1 cellular context compared by ENCODE assay signal in the genomic region with DNA sequence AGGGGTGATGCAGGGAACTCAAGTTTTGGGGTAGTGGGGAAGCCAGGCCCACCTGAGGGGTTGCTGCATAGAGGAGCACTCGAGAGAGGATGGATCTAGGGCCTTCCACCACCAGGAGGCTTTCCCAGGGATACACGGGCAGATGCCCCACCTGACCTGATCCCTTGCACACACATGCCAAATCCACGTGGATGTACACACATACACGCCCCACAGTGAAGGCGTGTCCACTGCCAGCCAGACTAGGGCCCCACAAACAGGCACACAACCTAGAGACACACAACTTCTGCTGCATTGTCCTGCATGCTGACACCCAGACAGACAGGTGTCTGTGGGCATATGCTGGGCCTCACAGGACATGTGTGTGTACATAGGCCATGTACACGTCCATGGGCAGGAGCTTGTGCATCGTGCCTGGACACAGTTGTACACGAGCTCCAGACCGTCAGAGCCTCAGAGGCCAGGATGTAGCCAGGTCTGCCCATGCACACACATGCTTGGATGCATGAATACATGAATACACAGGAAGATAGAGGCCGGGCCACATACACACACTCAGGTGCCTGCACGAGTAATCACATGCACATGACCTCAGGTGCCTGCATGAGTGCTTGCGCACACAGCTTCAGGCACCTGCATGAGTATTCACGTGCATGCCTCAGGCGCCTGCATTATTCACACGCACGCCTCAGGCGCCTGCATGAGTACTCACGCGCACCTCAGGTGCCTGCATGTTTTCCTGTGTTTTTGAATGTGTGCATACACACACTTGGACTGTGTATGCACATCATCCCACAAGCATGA.
TF ChIP-seq lines count a peak whose summit lies in the region.

No MANE protein-coding gene starts in this region.

TF ChIP-seq in A549, 52 proteins besides CTCF, POLR2A, EP300 and RAD21:
- TF ChIP-seq POLR2AphosphoS2 (conservative IDR thresholded peaks at IDR 0.05; ENCODE audit: low read length) = 0 out of 2 replicates have a peak, but pooled peaks have one; percentile 79
- no peak for TF ChIP-seq HOXA7 (CRISPR knock-in tag; IDR thresholded peaks at IDR 0.05)
- TF ChIP-seq, protein P1, sequence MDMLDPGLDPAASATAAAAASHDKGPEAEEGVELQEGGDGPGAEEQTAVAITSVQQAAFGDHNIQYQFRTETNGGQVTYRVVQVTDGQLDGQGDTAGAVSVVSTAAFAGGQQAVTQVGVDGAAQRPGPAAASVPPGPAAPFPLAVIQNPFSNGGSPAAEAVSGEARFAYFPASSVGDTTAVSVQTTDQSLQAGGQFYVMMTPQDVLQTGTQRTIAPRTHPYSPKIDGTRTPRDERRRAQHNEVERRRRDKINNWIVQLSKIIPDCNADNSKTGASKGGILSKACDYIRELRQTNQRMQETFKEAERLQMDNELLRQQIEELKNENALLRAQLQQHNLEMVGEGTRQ (IDR thresholded peaks at IDR 0.05) = 0 out of 2 replicates have a peak, but pooled peaks have one; percentile 8
- no peak for TF ChIP-seq SREBF2 (IDR thresholded peaks at IDR 0.05)
